In the genomic region with DNA sequence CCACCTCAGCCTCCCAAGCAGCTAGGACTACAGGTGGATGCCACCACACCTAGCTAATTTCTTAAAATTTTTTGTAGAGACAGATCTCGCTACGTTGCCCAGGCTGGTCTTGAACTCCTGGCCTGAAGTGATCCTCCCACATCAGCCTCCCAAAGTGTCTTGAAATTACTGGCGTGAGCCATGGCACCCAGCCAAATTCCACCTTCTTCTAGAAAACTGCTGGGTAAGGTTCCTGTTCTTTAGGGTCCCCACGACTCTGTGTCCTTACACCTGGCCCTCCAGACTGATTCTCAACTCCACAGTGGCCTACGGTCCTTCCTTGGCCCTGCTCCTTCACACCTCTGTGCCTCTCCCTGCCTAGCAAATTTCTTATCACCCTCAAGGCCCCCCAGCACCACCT, we compare ENCODE assay signal across 8 cellular contexts. TPM values are rescaled to one million over a fixed set of nuclear protein-coding genes. Genes with fewer than 3 reads are reported as not detected.
DNase-seq lines count a peak whose midpoint lies in the region; ATAC-seq, FAIRE-seq and TF ChIP-seq lines count a peak whose summit lies in the region.
"Had no signal": no experiment of that assay in that cellular context is flagged by ENCODE, and none has a peak within 500 bp of the region (broad histone marks: within the 10 kb centered on the region; RNA-seq: fewer than 3 reads in every experiment).

No MANE protein-coding gene starts in this region.

- H3K9ac ChIP-seq in K562 (ENCODE audit: insufficient read depth in 1 of 2, low read depth in 2 of 2, low read length in 2 of 2), result no peak overlapping the region; a peak in 1 of 4 replicates

- H3K27ac ChIP-seq in CD8-positive, alpha-beta memory T cell (ENCODE audit: low read depth, low read length), result no peak overlapping the region
- H3K27ac ChIP-seq in K562 (ENCODE audit: extremely low read depth, low read depth, low read length), result no peak overlapping the region

- WGBS in K562 (ENCODE audit: insufficient coverage, low coverage, missing lambda C conversion rate), result 58% methylated on average over 4 of the region's 5 CpGs

- no peak for DNase-seq in CD8-positive, alpha-beta memory T cell
- DNase-seq in K562 (ENCODE audit: extremely low read depth in 1 of 4, low spot score in 3 of 4) (peak in 1 of 4 experiments; percentile 33), nephron progenitor cell (no peak), NCI-H2227 (lab: John Stamatoyannopoulos, UW; ENCODE audit: unreplicated experiment) (no peak)
- DNase-seq in effector CD8-positive, alpha-beta T cell (lab: John Stamatoyannopoulos, UW), result no peak
- DNase-seq: activated naive CD4-positive, alpha-beta T cell treated with anti-CD3 and anti-CD28 coated beads, Interleukin-2, amount 50 U/mL, for 16 hours had no signal

- no peak for TF ChIP-seq POLR2A in K562 (conservative IDR thresholded peaks at IDR 0.05)

- no peak for TF ChIP-seq RAD21 in K562 (CRISPR knock-in tag; conservative IDR thresholded peaks at IDR 0.05 in 1 of 2, IDR thresholded peaks at IDR 0.05 in 1 of 2)

- peaks cover 44 to 76% (median 58%) of the 10 kb centered on the region in 3 donors for H3K4me1 Mint-ChIP-seq in CD8-positive, alpha-beta memory T cell
- H3K4me1 Mint-ChIP-seq in IgD-negative memory B cell (peaks cover 29 to 38% (median 35%) of the 10 kb centered on the region in 3 donors), nephron progenitor cell (peaks cover 33% of the 10 kb centered on the region)

- no peak overlapping the region for H3K4me3 ChIP-seq in CD8-positive, alpha-beta memory T cell (ENCODE audit: low read length)
- no peak overlapping the region for H3K4me3 ChIP-seq in K562

- no peaks in the 10 kb centered on the region for H3K27me3 ChIP-seq in CD8-positive, alpha-beta memory T cell (ENCODE audit: insufficient read depth, low read length, poor library complexity, severe bottlenecking)
- no peaks in the 10 kb centered on the region for H3K27me3 ChIP-seq in K562 (ENCODE audit: control insufficient read depth in 2 of 2, insufficient read depth in 2 of 2, low read length in 2 of 2)

- H3K9me3 ChIP-seq in CD8-positive, alpha-beta memory T cell (ENCODE audit: low read length), result no peaks in the 10 kb centered on the region
- H3K9me3 ChIP-seq in K562 (replicated peaks; ENCODE audit: control insufficient read depth, insufficient read depth, low read depth, low read length), result no peaks in the 10 kb centered on the region

- no peaks in the 10 kb centered on the region for H3K36me3 ChIP-seq in CD8-positive, alpha-beta memory T cell (ENCODE audit: insufficient read depth, low read length)
- H3K36me3 ChIP-seq in K562 (ENCODE audit: control insufficient read depth, insufficient read depth, low read length), result peaks cover 18% of the 10 kb centered on the region; the same call in 2 of the 3 replicates

- peak overlapping the region in 5 of 8 donors; percentile 7 to 100 (median 66) for H3K27ac Mint-ChIP-seq in CD8-positive, alpha-beta memory T cell
- H3K27ac Mint-ChIP-seq in IgD-negative memory B cell (peak overlapping the region in 1 of 3 donors; percentile 87), nephron progenitor cell (no peak overlapping the region)

- H2AFZ ChIP-seq in K562 (ENCODE audit: low read depth, low read length), result no peak overlapping the region

- H3K27me3 Mint-ChIP-seq in CD8-positive, alpha-beta memory T cell, result peaks cover 0 to 1% of the 10 kb centered on the region in 2 donors
- H3K27me3 Mint-ChIP-seq in IgD-negative memory B cell (peaks cover 2% of the 10 kb centered on the region), nephron progenitor cell (ENCODE audit: low read depth, poor library complexity) (peaks cover 6% of the 10 kb centered on the region)

- FAIRE-seq in K562 (lab: Jason Lieb, UNC), result no peak

- no TSS peak for BruUV-seq in K562 (replicated peaks; lab: Mats Ljungman, UMichigan)

- H3K36me3 Mint-ChIP-seq in CD8-positive, alpha-beta memory T cell, result peaks cover 7 to 28% (median 9%) of the 10 kb centered on the region in 3 donors
- H3K36me3 Mint-ChIP-seq in IgD-negative memory B cell (peaks cover 4% of the 10 kb centered on the region), nephron progenitor cell (ENCODE audit: low read depth) (peaks cover 46% of the 10 kb centered on the region)

- peaks cover 46% of the 10 kb centered on the region for H3K79me2 ChIP-seq in K562 (ENCODE audit: control insufficient read depth, insufficient read depth, low read length)

- in situ Hi-C loops in K562 (cut with MboI), result no loop called here

- intact Hi-C loops in K562 (cut with micrococcal nuclease), result loop anchor here (10.0 kb wide), 1 partner anchor 85 kb away; a partner anchor contains a TSS

- no peak for TF ChIP-seq EP300 in K562 (IDR thresholded peaks at IDR 0.05; ENCODE audit: low read length)

- H3K4me3 Mint-ChIP-seq in CD8-positive, alpha-beta memory T cell, result peak overlapping the region; percentile 73 to 99 (median 88)
- H3K4me3 Mint-ChIP-seq in IgD-negative memory B cell, result peak overlapping the region in 3 of 4 donors; percentile 10 to 94 (median 94)
- H3K4me3 Mint-ChIP-seq in nephron progenitor cell, result peak overlapping the region; percentile 87

- no peaks in the 10 kb centered on the region for H3K9me3 Mint-ChIP-seq in CD8-positive, alpha-beta memory T cell
- H3K9me3 Mint-ChIP-seq in IgD-negative memory B cell (no peaks in the 10 kb centered on the region), nephron progenitor cell (peaks cover 8% of the 10 kb centered on the region)

- TF ChIP-seq CTCF in K562 (IDR thresholded peaks at IDR 0.05 in 2 of 3, conservative IDR thresholded peaks at IDR 0.05 in 1 of 3; ENCODE audit: insufficient read depth in 2 of 3, low read depth in 1 of 3, low read length in 3 of 3) (no peak), nephron progenitor cell (IDR thresholded peaks at IDR 0.05) (no peak)

- peak overlapping the region; percentile 74 for H3K4me2 ChIP-seq in K562 (ENCODE audit: insufficient read depth, low read length)

- peaks cover 29% of the 10 kb centered on the region for H3K4me1 ChIP-seq in CD8-positive, alpha-beta memory T cell (ENCODE audit: insufficient read depth, low read length)
- peaks cover 13 to 37% of the 10 kb centered on the region in 2 experiments; a peak in 4 of 5 replicates for H3K4me1 ChIP-seq in K562 (replicated peaks in 1 of 2; ENCODE audit: control insufficient read depth in 2 of 2, insufficient read depth in 2 of 2, low read length in 2 of 2)

- peaks cover 14% of the 10 kb centered on the region for H4K20me1 ChIP-seq in K562 (replicated peaks; ENCODE audit: control insufficient read depth, insufficient read depth, low read length)

- ATAC-seq in K562 (no peak), GM18502 (IDR thresholded peaks at IDR 0.05; ENCODE audit: poor library complexity, unreplicated experiment) (no peak)

- no peaks in the 10 kb centered on the region for H3K9me1 ChIP-seq in K562 (ENCODE audit: control insufficient read depth, insufficient read depth, low read length)

- CTCF ChIA-PET in CD8-positive, alpha-beta memory T cell (lab: Charles Lee), result interaction anchor here (2.3 to 9.2 kb wide), 2 partner anchors 24 to 38 kb away, joined by 12 to 133 read pairs; no protein-coding TSS in a partner anchor
- CTCF ChIA-PET in K562 (lab: Yijun Ruan, JAX; ENCODE audit: low intra/inter-chr PET ratio), result interaction anchor here (0.6 kb wide), 1 partner anchor 81 kb away, joined by 6 read pairs; a partner anchor contains a TSS

- POLR2A ChIA-PET in CD8-positive, alpha-beta memory T cell (lab: Charles Lee), result interaction anchor here (0.8 kb wide), 1 partner anchor 558 kb away, joined by 4 read pairs; no protein-coding TSS in a partner anchor
- POLR2A ChIA-PET in K562 (lab: Yijun Ruan, JAX), result interaction anchor here (0.6 to 2.1 kb wide), 5 partner anchors 9 to 18 kb away, joined by 3 to 12 read pairs (median 3); no protein-coding TSS in a partner anchor

TF ChIP-seq in K562, 482 proteins besides CTCF, POLR2A, EP300 and RAD21:
- TF ChIP-seq, protein P1, sequence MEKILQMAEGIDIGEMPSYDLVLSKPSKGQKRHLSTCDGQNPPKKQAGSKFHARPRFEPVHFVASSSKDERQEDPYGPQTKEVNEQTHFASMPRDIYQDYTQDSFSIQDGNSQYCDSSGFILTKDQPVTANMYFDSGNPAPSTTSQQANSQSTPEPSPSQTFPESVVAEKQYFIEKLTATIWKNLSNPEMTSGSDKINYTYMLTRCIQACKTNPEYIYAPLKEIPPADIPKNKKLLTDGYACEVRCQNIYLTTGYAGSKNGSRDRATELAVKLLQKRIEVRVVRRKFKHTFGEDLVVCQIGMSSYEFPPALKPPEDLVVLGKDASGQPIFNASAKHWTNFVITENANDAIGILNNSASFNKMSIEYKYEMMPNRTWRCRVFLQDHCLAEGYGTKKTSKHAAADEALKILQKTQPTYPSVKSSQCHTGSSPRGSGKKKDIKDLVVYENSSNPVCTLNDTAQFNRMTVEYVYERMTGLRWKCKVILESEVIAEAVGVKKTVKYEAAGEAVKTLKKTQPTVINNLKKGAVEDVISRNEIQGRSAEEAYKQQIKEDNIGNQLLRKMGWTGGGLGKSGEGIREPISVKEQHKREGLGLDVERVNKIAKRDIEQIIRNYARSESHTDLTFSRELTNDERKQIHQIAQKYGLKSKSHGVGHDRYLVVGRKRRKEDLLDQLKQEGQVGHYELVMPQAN (IDR thresholded peaks at IDR 0.05; ENCODE audit: borderline replicate concordance), result no peak
- TF ChIP-seq NFIC (IDR thresholded peaks at IDR 0.05) (peak; percentile 84), ZNF184 (CRISPR knock-in tag; IDR thresholded peaks at IDR 0.05) (no peak)

RNA-seq across cellular contexts. Expression of a gene that starts 1.9 kb away (rescaled TPM):
- total RNA-seq in CD8-positive, alpha-beta memory T cell, result 10 to 100 TPM; 44.3 to 46.2 TPM
- polyA plus RNA-seq in CD8-positive, alpha-beta memory T cell, result 34.9 TPM
- polyA plus RNA-seq in IgD-negative memory B cell (19.4 TPM), K562 (2011; rRNA removed) (45.9 and 58.0 TPM in 2 replicates), K562 (2014; fragmentation: Illumina TruSeq; extraction: Trizol) (32.3 and 43.1 TPM in 2 replicates), K562 (2014; fragmentation: Nextera tagmentation; extraction: Ambion mirVana) (1 to 10 TPM; 4.8 to 6.5 TPM), K562 (2014; rRNA removed) (27.4 and 31.5 TPM in 2 replicates)
- total RNA-seq in K562 (2011; cell fraction: chromatin; rRNA removed; ENCODE audit: low replicate concordance), result 33.0 and 61.0 TPM in 2 replicates
- total RNA-seq in K562 (2011; cell fraction: nucleolus; rRNA removed), result 15.0 and 19.6 TPM in 2 replicates
- 40.2 and 63.3 TPM in 2 replicates for total RNA-seq in K562 (2011; cell fraction: nucleoplasm; rRNA removed)
- total RNA-seq in K562 (2014; rRNA removed) (23.3 and 24.7 TPM in 2 replicates), K562 (2014; rRNA removed; fragmentation: Illumina TruSeq; extraction: Trizol) (32.3 and 33.8 TPM in 2 replicates), K562 (2015; rRNA removed; fragmentation: Illumina TruSeq; extraction: Trizol) (27.2 and 29.9 TPM in 2 replicates), K562 (2021) (37.1 and 38.0 TPM in 2 replicates)
- 26.1 and 31.1 TPM in 2 replicates for polyA plus RNA-seq in K562 (2011; cell fraction: cytosol; rRNA removed)
- polyA plus RNA-seq in K562 (2011; cell fraction: nucleus; rRNA removed), result 25.6 and 26.5 TPM in 2 replicates
- polyA plus RNA-seq in K562 (2012), result 23.2 and 27.4 TPM in 2 replicates
- 57.2 and 64.3 TPM in 2 replicates for polyA minus RNA-seq in K562 (2011; rRNA and poly(A)+ RNA removed)
- 22.5 and 24.7 TPM in 2 replicates for polyA minus RNA-seq in K562 (2011; cell fraction: cytosol; rRNA and poly(A)+ RNA removed)
- polyA minus RNA-seq in K562 (2011; cell fraction: nucleus; rRNA and poly(A)+ RNA removed), result 17.5 and 23.8 TPM in 2 replicates
